In the genomic region with DNA sequence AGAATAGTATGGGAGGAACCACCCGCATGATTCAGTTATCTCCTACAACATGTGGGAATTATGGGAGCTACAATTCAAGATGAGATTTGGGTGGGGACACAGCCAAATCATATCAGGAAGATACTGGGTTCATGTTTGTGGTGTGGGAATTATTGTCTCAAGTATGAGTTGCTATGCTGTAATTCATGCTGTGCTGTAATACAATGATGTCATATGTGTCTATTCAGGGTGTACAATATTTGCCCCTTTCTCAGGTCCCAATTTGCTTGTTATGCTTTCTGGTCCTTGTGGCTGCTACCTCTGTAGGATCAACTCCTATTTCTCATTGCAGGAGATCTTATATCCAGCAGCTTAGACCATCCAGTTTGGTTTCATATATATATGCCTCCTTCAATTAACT, we compare ENCODE assay signal across 23 cellular contexts. TPM values are rescaled to one million over a fixed set of nuclear protein-coding genes. Genes with fewer than 3 reads are reported as not detected.
DNase-seq lines count a peak whose midpoint lies in the region; ATAC-seq and TF ChIP-seq lines count a peak whose summit lies in the region.
"Had no signal": no experiment of that assay in that cellular context is flagged by ENCODE, and none has a peak within 500 bp of the region (broad histone marks: within the 10 kb centered on the region; RNA-seq: fewer than 3 reads in every experiment).

No MANE protein-coding gene starts in this region.

- H3K4me1 Mint-ChIP-seq in chondrocyte (ENCODE audit: low read depth) (peaks cover 41% of the 10 kb centered on the region), nephron (peaks cover 24% of the 10 kb centered on the region)

- peak overlapping the region; percentile 77; the same call in 1 of the 2 replicates for H2BK20ac ChIP-seq in IMR-90 (ENCODE audit: low read depth, low read length)

- no peak for TF ChIP-seq POLR2A in IMR-90 (IDR thresholded peaks at IDR 0.05; ENCODE audit: low read depth, low read length)

- no peak overlapping the region for H4K5ac ChIP-seq in IMR-90 (ENCODE audit: low read depth, low read length)

- CTCF ChIA-PET in IMR-90 (lab: Yijun Ruan, JAX): interaction anchor here (2.1 kb wide), 1 partner anchor 10 kb away, joined by 7 read pairs; no protein-coding TSS in a partner anchor

- H2AK9ac ChIP-seq in IMR-90 (replicated peaks; ENCODE audit: low read depth, low read length, poor library complexity): no peak overlapping the region

- H3K56ac ChIP-seq in IMR-90 (ENCODE audit: extremely low read depth, insufficient read depth, low read length): no peak overlapping the region

- no peak overlapping the region for H3K23ac ChIP-seq in IMR-90 (ENCODE audit: low read depth, low read length)

- peak overlapping the region; percentile 78; the same call in 2 of the 3 replicates for H2BK15ac ChIP-seq in IMR-90 (ENCODE audit: low read depth, low read length)

- H3K27me3 Mint-ChIP-seq in chondrocyte (ENCODE audit: low read depth) (no peaks in the 10 kb centered on the region), nephron (ENCODE audit: low read depth) (no peaks in the 10 kb centered on the region)

- H3K27ac ChIP-seq in ACC112 (ENCODE audit: low read depth, low read length) (peak overlapping the region; percentile 94), IMR-90 (ENCODE audit: insufficient read depth, low read length) (no peak overlapping the region), GM23248 (no peak overlapping the region)
- H3K27ac ChIP-seq: A549 had no signal

- H3K9me3 ChIP-seq in IMR-90 (ENCODE audit: control insufficient read depth, insufficient read depth, low read length) (no peaks in the 10 kb centered on the region), GM23248 (ENCODE audit: low read depth) (no peaks in the 10 kb centered on the region)
- H3K9me3 ChIP-seq: A549 had no signal

- no peaks in the 10 kb centered on the region for H3K9me3 Mint-ChIP-seq in chondrocyte (ENCODE audit: low read depth)
- no peaks in the 10 kb centered on the region for H3K9me3 Mint-ChIP-seq in nephron
- H3K9me3 Mint-ChIP-seq: GM23338, H9, HFFc6 had no signal

- no peaks in the 10 kb centered on the region for H3K79me1 ChIP-seq in IMR-90 (ENCODE audit: low read depth in 1 of 2, low read length in 2 of 2)

- POLR2A ChIA-PET in IMR-90 (lab: Charles Lee; ENCODE audit: unreplicated experiment): no interaction called here

- H3K18ac ChIP-seq in IMR-90 (ENCODE audit: low read depth, low read length): peak overlapping the region; percentile 54; the same call in 1 of the 2 replicates

- dilution Hi-C loops in IMR-90 (cut with HindIII; ENCODE audit: low sequenced_read_pairs, unreplicated experiment): no loop called here

- H3K27ac Mint-ChIP-seq in chondrocyte (ENCODE audit: unreplicated experiment) (peak overlapping the region; percentile 15), nephron (peak overlapping the region in 2 of 3 experiments; percentile 41 to 93)
- H3K27ac Mint-ChIP-seq: CD4-positive, alpha-beta memory T cell; H9; HFFc6 had no signal

- in situ Hi-C loops in IMR-90 (cut with MboI; ENCODE audit: low sequenced_read_pairs): no loop called here
- in situ Hi-C loops in GM23248 (cut with MboI): no loop called here

- TF ChIP-seq CTCF in IMR-90 (conservative IDR thresholded peaks at IDR 0.05; ENCODE audit: low read depth, low read length): no peak
- TF ChIP-seq CTCF in chondrocyte (IDR thresholded peaks at IDR 0.05): no peak
- no peak for TF ChIP-seq CTCF in nephron (IDR thresholded peaks at IDR 0.05; ENCODE audit: unreplicated experiment in 3 of 3)

- no peaks in the 10 kb centered on the region for H3K36me3 ChIP-seq in ACC112 (ENCODE audit: insufficient read depth, low read length)
- H3K36me3 ChIP-seq in IMR-90 (ENCODE audit: control insufficient read depth, insufficient read depth, low read length): no peaks in the 10 kb centered on the region
- H3K36me3 ChIP-seq in GM23248 (ENCODE audit: low read depth): no peaks in the 10 kb centered on the region

- no peak overlapping the region for H2AFZ ChIP-seq in ACC112 (ENCODE audit: low read length, unreplicated experiment)
- H2AFZ ChIP-seq in IMR-90 (replicated peaks; ENCODE audit: low read length, poor library complexity): no peak overlapping the region
- no peak overlapping the region for H2AFZ ChIP-seq in GM23248
- H2AFZ ChIP-seq: GM23338 had no signal

- BruUV-seq in IMR-90 (replicated peaks; lab: Mats Ljungman, UMichigan): no TSS peak

- H3K14ac ChIP-seq in IMR-90 (replicated peaks; ENCODE audit: low read depth, low read length): no peak overlapping the region

- ATAC-seq in IMR-90 (ENCODE audit: low read depth) (no peak), HG03439 (IDR thresholded peaks at IDR 0.05; ENCODE audit: unreplicated experiment) (no peak)
- ATAC-seq: A549, GM23338, HCT116 had no signal

- no peaks in the 10 kb centered on the region for H3K36me3 Mint-ChIP-seq in chondrocyte (ENCODE audit: low read depth)
- H3K36me3 Mint-ChIP-seq in nephron (ENCODE audit: low read depth): no peaks in the 10 kb centered on the region
- H3K36me3 Mint-ChIP-seq: CD4-positive, alpha-beta memory T cell had no signal

- peak overlapping the region; percentile 68; the same call in 1 of the 2 replicates for H2BK120ac ChIP-seq in IMR-90 (ENCODE audit: low read depth, low read length)

- H3K9me2 ChIP-seq in GM23248 (ENCODE audit: insufficient read depth): peaks cover 3% of the 10 kb centered on the region; the same call in 1 of the 2 replicates

- no peaks in the 10 kb centered on the region for H4K20me1 ChIP-seq in IMR-90 (ENCODE audit: insufficient read depth, low read length)
- no peaks in the 10 kb centered on the region for H4K20me1 ChIP-seq in GM23248 (ENCODE audit: insufficient read depth)

- no peak overlapping the region for H4K8ac ChIP-seq in IMR-90 (ENCODE audit: low read depth in 2 of 2, low read length in 2 of 2)

- intact Hi-C loops in IMR-90 (cut with micrococcal nuclease): no loop called here

- no peak overlapping the region for H3K4me3 Mint-ChIP-seq in chondrocyte (ENCODE audit: unreplicated experiment)
- no peak overlapping the region for H3K4me3 Mint-ChIP-seq in nephron
- H3K4me3 Mint-ChIP-seq: CD4-positive, alpha-beta memory T cell; GM23338; H9; HFFc6 had no signal

- H3K27me3 ChIP-seq in ACC112 (ENCODE audit: insufficient read depth, low read length) (no peaks in the 10 kb centered on the region), IMR-90 (ENCODE audit: control insufficient read depth, insufficient read depth, low read length) (no peaks in the 10 kb centered on the region), GM23248 (replicated peaks; ENCODE audit: insufficient read depth) (no peaks in the 10 kb centered on the region)

- H2BK5ac ChIP-seq in IMR-90 (ENCODE audit: low read depth, low read length, poor library complexity, severe bottlenecking): no peak overlapping the region

- H3K4me2 ChIP-seq in IMR-90 (ENCODE audit: low read depth, low read length): no peak overlapping the region
- no peak overlapping the region for H3K4me2 ChIP-seq in GM23248 (ENCODE audit: unreplicated experiment)
- H3K4me2 ChIP-seq: A549, GM23338 had no signal

- H3F3A ChIP-seq in GM23248 (ENCODE audit: insufficient read depth): peaks cover 23% of the 10 kb centered on the region

- H4K91ac ChIP-seq in IMR-90 (ENCODE audit: insufficient read depth, low read depth, low read length): no peak overlapping the region

- peaks cover 4% of the 10 kb centered on the region for H3K9me1 ChIP-seq in IMR-90 (ENCODE audit: insufficient read depth, low read length)

- H3K79me2 ChIP-seq in ACC112 (ENCODE audit: control insufficient read depth, insufficient read depth, low read length, unreplicated experiment) (no peaks in the 10 kb centered on the region), GM23248 (ENCODE audit: insufficient read depth) (no peaks in the 10 kb centered on the region)

- no CpG with 5 or more reads among the region's 1 CpG for WGBS in IMR-90 (ENCODE audit: extremely low coverage in 2 of 2, insufficient read length in 1 of 2), 2 experiments
- WGBS in GM23248 (ENCODE audit: low coverage in 1 of 2, low lambda C conversion rate in 2 of 2, missing lambda C conversion rate in 2 of 2), 2 experiments: 100% methylated on average over 1 of the region's 1 CpG

- H3K9ac ChIP-seq in IMR-90 (ENCODE audit: low read depth, low read length): no peak overlapping the region
- no peak overlapping the region for H3K9ac ChIP-seq in GM23248

- H3K4me3 ChIP-seq in ACC112 (ENCODE audit: low read depth, low read length): peak overlapping the region; percentile 46; the same call in 1 of the 2 replicates
- no peak overlapping the region for H3K4me3 ChIP-seq in IMR-90 (ENCODE audit: insufficient read depth, low read depth, low read length)
- no peak overlapping the region for H3K4me3 ChIP-seq in GM23248
- H3K4me3 ChIP-seq: A549, GM23338 had no signal

- H2AK5ac ChIP-seq in IMR-90 (ENCODE audit: low read depth, low read length): no peak overlapping the region

- peak overlapping the region; percentile 39; the same call in 1 of the 2 replicates for H3K4ac ChIP-seq in IMR-90 (ENCODE audit: low read depth, low read length)

- DNase-seq in IMR-90 (no peak), chondrocyte (ENCODE audit: low spot score) (no peak), GM23248 (no peak), SIG-M5 treated with dmso at 0.1 percent for 504 hours (lab: John Stamatoyannopoulos, UW; ENCODE audit: unreplicated experiment) (no peak)
- DNase-seq in effector CD8-positive, alpha-beta T cell (lab: John Stamatoyannopoulos, UW): no peak
- DNase-seq: 8988T; C1 segment of cervical spinal cord; Calu3; CD4-positive, alpha-beta memory T cell; COR-L47; DMS53; DMS79 treated with DMSO at 0.1 percent for 48 hours; GF-D8; H9; HFFc6 had no signal

- no peak for TF ChIP-seq RAD21 in IMR-90 (IDR thresholded peaks at IDR 0.05; ENCODE audit: low read length)

- H3K4me1 ChIP-seq in ACC112 (ENCODE audit: control insufficient read depth, insufficient read depth, low read length, unreplicated experiment) (peaks cover 45% of the 10 kb centered on the region), IMR-90 (ENCODE audit: control insufficient read depth, insufficient read depth, low read length) (peaks cover 9% of the 10 kb centered on the region), GM23248 (ENCODE audit: insufficient read depth) (peaks cover 31% of the 10 kb centered on the region)

TF ChIP-seq in IMR-90, 13 proteins besides CTCF, POLR2A, EP300 and RAD21 (continues in another document):
- TF ChIP-seq, protein P1, sequence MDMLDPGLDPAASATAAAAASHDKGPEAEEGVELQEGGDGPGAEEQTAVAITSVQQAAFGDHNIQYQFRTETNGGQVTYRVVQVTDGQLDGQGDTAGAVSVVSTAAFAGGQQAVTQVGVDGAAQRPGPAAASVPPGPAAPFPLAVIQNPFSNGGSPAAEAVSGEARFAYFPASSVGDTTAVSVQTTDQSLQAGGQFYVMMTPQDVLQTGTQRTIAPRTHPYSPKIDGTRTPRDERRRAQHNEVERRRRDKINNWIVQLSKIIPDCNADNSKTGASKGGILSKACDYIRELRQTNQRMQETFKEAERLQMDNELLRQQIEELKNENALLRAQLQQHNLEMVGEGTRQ (IDR thresholded peaks at IDR 0.05; ENCODE audit: low read depth, low read length): no peak

RNA-seq across cellular contexts. Expression of a gene that starts 52.2 kb away (rescaled TPM):
- total RNA-seq in IMR-90 (2012; rRNA removed) (2.5 and 2.8 TPM in 2 replicates), chondrocyte (0.62 to 1.2 TPM (median 0.62 TPM) in 3 replicates)
- polyA plus RNA-seq in IMR-90 (2012; rRNA removed) (1.2 and 1.4 TPM in 2 replicates), GM23248 (2016; fragmentation: Nextera tagmentation; extraction: Ambion mirVana) (0.62 and 0.84 TPM in 2 replicates)
- 0.36 TPM in 2 replicates for polyA plus RNA-seq in IMR-90 (2012; cell fraction: cytosol; rRNA removed)
- polyA plus RNA-seq in IMR-90 (2012; cell fraction: nucleus; rRNA removed; ENCODE audit: low replicate concordance): 0.82 and 6.0 TPM in 2 replicates
- 0.76 and 0.97 TPM in 2 replicates for total RNA-seq in GM23248 (2014; rRNA removed; shearing (Covaris generic))
- total RNA-seq: Calu3, Daoy, G401 had no signal
- polyA plus RNA-seq: GM23338 had no signal
